ENCODE assay signal across 10 cellular contexts in the genomic region with DNA sequence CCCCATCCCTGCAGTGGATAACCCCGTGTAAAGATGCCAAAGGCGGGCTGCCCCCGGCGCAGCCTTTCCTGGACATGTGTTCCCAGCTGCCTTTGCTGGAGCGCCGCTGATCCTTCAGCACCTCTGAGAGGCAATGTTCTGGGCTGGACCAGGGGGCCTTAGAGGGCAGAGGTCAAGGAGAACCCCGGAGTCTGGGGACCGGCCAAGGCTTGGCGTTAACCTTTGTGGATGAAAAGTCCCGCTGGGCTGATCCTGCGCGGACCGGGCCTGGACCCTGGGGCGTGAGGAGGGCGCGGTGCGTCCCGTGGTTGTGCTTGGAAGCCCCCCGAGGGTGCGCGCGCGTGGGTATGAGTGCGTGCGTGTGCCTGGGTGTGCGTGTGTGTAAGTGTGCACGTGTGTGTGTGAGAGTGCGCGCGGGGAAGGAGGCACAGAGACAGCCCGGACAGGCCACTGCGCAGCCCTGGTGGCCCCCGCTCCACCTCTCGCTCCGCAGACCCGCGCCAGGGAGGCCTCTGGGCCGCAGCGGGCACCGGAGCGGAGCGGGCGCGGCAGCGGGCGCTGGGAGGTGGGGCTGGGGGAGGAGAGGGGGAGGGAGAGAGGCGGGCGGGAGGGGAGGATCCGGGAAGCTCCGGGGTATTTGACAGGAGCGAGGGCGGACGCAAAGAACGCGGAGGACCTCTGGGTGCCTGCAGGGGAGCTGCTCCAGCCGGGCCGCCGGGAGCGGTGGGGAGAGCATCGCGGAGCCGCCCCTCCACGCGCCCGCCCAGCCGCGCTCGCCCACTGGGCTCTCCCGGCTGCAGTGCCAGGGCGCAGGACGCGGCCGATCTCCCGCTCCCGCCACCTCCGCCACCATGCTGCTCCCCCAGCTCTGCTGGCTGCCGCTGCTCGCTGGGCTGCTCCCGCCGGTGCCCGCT. TPM values are rescaled to one million over a fixed set of nuclear protein-coding genes. Genes with fewer than 3 reads are reported as not detected.
DNase-seq lines count a peak whose midpoint lies in the region; ATAC-seq and TF ChIP-seq lines count a peak whose summit lies in the region.
"Had no signal": no experiment of that assay in that cellular context is flagged by ENCODE, and none has a peak within 500 bp of the region (broad histone marks: within the 10 kb centered on the region; RNA-seq: fewer than 3 reads in every experiment).

Gene SMOC2 (plus strand): TSS at position 665 of the 914 bp plus-strand sequence. CDS start 187 bp downstream, at position 852.

- 0 to 17% methylated on average over 5 to 7 of the region's 81 CpGs for WGBS in esophagus squamous epithelium, 2 donors

- TF ChIP-seq CTCF in esophagus squamous epithelium (IDR thresholded peaks at IDR 0.05) (no peak), nephron (IDR thresholded peaks at IDR 0.05; ENCODE audit: unreplicated experiment in 3 of 3) (no peak), uterus (IDR thresholded peaks at IDR 0.05) (peak in 2 of 4 experiments; percentile 13 to 18)

- intact Hi-C loops in esophagus squamous epithelium (cut with DNase I) (no loop called here), uterus (cut with DNase I; ENCODE audit: low total_unique reads) (loop anchor here (10.0 kb wide), 1 partner anchor 66 kb away; no protein-coding TSS in a partner anchor)

- H3K4me1 Mint-ChIP-seq in nephron = peaks cover 47% of the 10 kb centered on the region
- peaks cover 0 to 2% of the 10 kb centered on the region in 2 donors for H3K4me1 Mint-ChIP-seq in immature natural killer cell

- H3K27ac ChIP-seq in esophagus squamous epithelium (peak within 1 kb of the TSS; percentile 42 to 70 (median 46)), uterus (peak within 1 kb of the TSS; percentile 78 to 85)
- H3K27ac ChIP-seq: SJCRH30 had no signal

- H3K27me3 Mint-ChIP-seq in nephron (ENCODE audit: low read depth) (peaks cover 66% of the 10 kb centered on the region), immature natural killer cell (ENCODE audit: low read depth in 3 of 3) (peaks cover 6 to 38% (median 18%) of the 10 kb centered on the region in 3 donors)

- no peaks in the 10 kb centered on the region for H3K36me3 ChIP-seq in esophagus squamous epithelium
- no peaks in the 10 kb centered on the region for H3K36me3 ChIP-seq in uterus
- H3K36me3 ChIP-seq: SJCRH30 had no signal

- peaks cover 6 to 37% (median 9%) of the 10 kb centered on the region in 3 donors for H3K4me1 ChIP-seq in esophagus squamous epithelium
- no peaks in the 10 kb centered on the region for H3K4me1 ChIP-seq in uterus
- H3K4me1 ChIP-seq: SJCRH30 had no signal

- TF ChIP-seq POLR2A in esophagus squamous epithelium (IDR thresholded peaks at IDR 0.05) (no peak), uterus (IDR thresholded peaks at IDR 0.05) (no peak)

- H3K27me3 ChIP-seq in esophagus squamous epithelium (peaks cover 0 to 79% (median 0%) of the 10 kb centered on the region in 4 donors), uterus (no peaks in the 10 kb centered on the region)

- H3K4me3 Mint-ChIP-seq in nephron (peak within 1 kb of the TSS; percentile 82 to 91 (median 83)), immature natural killer cell (no peak within 1 kb of the TSS)
- H3K4me3 Mint-ChIP-seq: activated naive CD8-positive, alpha-beta T cell had no signal

- H3K9me3 Mint-ChIP-seq in nephron = peaks cover 1% of the 10 kb centered on the region
- H3K9me3 Mint-ChIP-seq in immature natural killer cell = peaks cover 0 to 3% (median 0%) of the 10 kb centered on the region in 6 donors

- H3K27ac Mint-ChIP-seq in nephron (peak within 1 kb of the TSS; percentile 31 to 72 (median 48)), immature natural killer cell (no peak within 1 kb of the TSS)
- H3K27ac Mint-ChIP-seq: activated naive CD8-positive, alpha-beta T cell had no signal

- H3K36me3 Mint-ChIP-seq in nephron (ENCODE audit: low read depth) (no peaks in the 10 kb centered on the region), immature natural killer cell (peaks cover 0 to 4% (median 0%) of the 10 kb centered on the region in 3 donors)
- H3K36me3 Mint-ChIP-seq: activated naive CD8-positive, alpha-beta T cell had no signal

- H3K9me3 ChIP-seq in esophagus squamous epithelium = no peaks in the 10 kb centered on the region
- no peaks in the 10 kb centered on the region for H3K9me3 ChIP-seq in uterus

- H3K4me3 ChIP-seq in esophagus squamous epithelium (peak within 1 kb of the TSS; percentile 38 to 72 (median 50)), uterus (peak within 1 kb of the TSS; percentile 42 to 62)
- H3K4me3 ChIP-seq: SJCRH30 had no signal

- no peak for ATAC-seq in stimulated activated naive CD8-positive, alpha-beta T cell treated with anti-CD3 and anti-CD28 coated beads, Interleukin-15, Interleukin-2, amounts not matched to agents 100 U/mL and 50 U/mL, for 24 hours

- DNase-seq in NCI-H524 (lab: John Stamatoyannopoulos, UW) (peak; percentile 23 to 46), NCI-H524 treated with DMSO at 0.1 percent for 48 hours (lab: John Stamatoyannopoulos, UW) (no peak), esophagus squamous epithelium (lab: John Stamatoyannopoulos, UW) (no peak), uterus (peak; percentile 66 to 79), cerebellar nuclear complex (lab: John Stamatoyannopoulos, UW) (no peak), immature natural killer cell (no peak)
- DNase-seq in stimulated activated naive CD8-positive, alpha-beta T cell treated with anti-CD3 and anti-CD28 coated beads, Interleukin-15, Interleukin-2, amounts not matched to agents 100 U/mL and 50 U/mL, for 24 hours = no peak
- DNase-seq: SJCRH30 had no signal

RNA-seq across cellular contexts. Expression of gene SMOC2, which starts in this region (rescaled TPM):
- total RNA-seq in esophagus squamous epithelium = 10 to 100 TPM in 1 of 4 donors, 1 to 10 TPM in 3; 1.9 to 35.5 (median 7.1) TPM
- total RNA-seq in uterus = 100 to 1,000 TPM in 3 of 4 donors, 10 to 100 TPM in 1; 98.2 to 139 (median 121) TPM
- polyA plus RNA-seq in immature natural killer cell = not detected
- total RNA-seq: SJCRH30 had no signal

Comparison
In these comparisons a context has a peak if more than half of its experiments do, and no peak if none do; other contexts are left out.
1. DNase-seq: peak in NCI-H524 (2 of 2) and uterus (2 of 2); none in NCI-H524 treated with DMSO at 0.1 percent for 48 hours (single experiment), esophagus squamous epithelium (single experiment), stimulated activated naive CD8-positive, alpha-beta T cell treated with anti-CD3 and anti-CD28 coated beads, Interleukin-15, Interleukin-2, amounts not matched to agents 100 U/mL and 50 U/mL, for 24 hours (single experiment), cerebellar nuclear complex (0 of 2) and immature natural killer cell (0 of 3).
2. H3K27ac Mint-ChIP-seq: peak in nephron (3 of 3); none in immature natural killer cell (0 of 6).
3. H3K4me3 Mint-ChIP-seq: peak in nephron (3 of 3); none in immature natural killer cell (0 of 5).